20 cellular contexts compared by ENCODE assay signal in genomic region chr19:27733551-27734266, GRCh38.
DNase-seq lines count a peak whose midpoint lies in the region; ATAC-seq and TF ChIP-seq lines count a peak whose summit lies in the region.
"Had no signal": no experiment of that assay in that cellular context is flagged by ENCODE, and none has a peak within 500 bp of the region (broad histone marks: within the 10 kb centered on the region; RNA-seq: fewer than 3 reads in every experiment).

No MANE protein-coding gene starts in this region.

- H3K4me3 Mint-ChIP-seq in CD4-positive, alpha-beta T cell: no peak overlapping the region
- no peak overlapping the region for H3K4me3 Mint-ChIP-seq in CD4-positive, alpha-beta memory T cell
- H3K4me3 Mint-ChIP-seq: CD4-positive, CD25-positive, alpha-beta regulatory T cell had no signal

- ATAC-seq in left ventricle myocardium superior: peak; percentile 93
- no peak for ATAC-seq in CD4-positive, alpha-beta T cell (ENCODE audit: poor library complexity)
- ATAC-seq: HCT116 had no signal

- no peak overlapping the region for H2BK120ac ChIP-seq in trophoblast cell (ENCODE audit: insufficient read depth, low read length, poor library complexity)

- no peak for TF ChIP-seq CTCF in CD4-positive, alpha-beta T cell (IDR thresholded peaks at IDR 0.05)

- no peak overlapping the region for H3K4ac ChIP-seq in trophoblast cell (ENCODE audit: low read depth, low read length)

- no peak overlapping the region for H3K27ac ChIP-seq in trophoblast cell (ENCODE audit: low read depth, low read length)
- H3K27ac ChIP-seq in CD4-positive, alpha-beta T cell (ENCODE audit: low read depth, low read length): no peak overlapping the region
- H3K27ac ChIP-seq in CD4-positive, alpha-beta memory T cell (ENCODE audit: low read depth, low read length): no peak overlapping the region

- no peak overlapping the region for H4K8ac ChIP-seq in trophoblast cell (ENCODE audit: low read depth, low read length)

- no peaks in the 10 kb centered on the region for H3K79me2 ChIP-seq in trophoblast cell (ENCODE audit: control insufficient read depth, insufficient read depth, low read length, poor library complexity)

- no peak overlapping the region for H2BK12ac ChIP-seq in trophoblast cell (ENCODE audit: low read length)

- no peaks in the 10 kb centered on the region for H3K27me3 Mint-ChIP-seq in CD4-positive, alpha-beta T cell
- no peaks in the 10 kb centered on the region for H3K27me3 Mint-ChIP-seq in CD4-positive, alpha-beta memory T cell
- H3K27me3 Mint-ChIP-seq: CD4-positive, CD25-positive, alpha-beta regulatory T cell had no signal

- in situ Hi-C loops in G401 (cut with HindIII; ENCODE audit: low sequenced_read_pairs): no loop called here

- no peak overlapping the region for H4K91ac ChIP-seq in trophoblast cell (ENCODE audit: low read depth, low read length)

- H3K18ac ChIP-seq in trophoblast cell (ENCODE audit: low read length): no peak overlapping the region

- DNase-seq in G401 (ENCODE audit: low spot score): peak; percentile 43
- peak; percentile 8 for DNase-seq in T1000 (lab: John Stamatoyannopoulos, UW)
- DNase-seq in left ventricle myocardium superior: no peak
- DNase-seq in trophoblast cell: peak; percentile 27 to 77
- DNase-seq in CD4-positive, alpha-beta T cell: no peak
- DNase-seq in SIG-M5 (lab: John Stamatoyannopoulos, UW): no peak
- no peak for DNase-seq in NCI-H345 treated with DMSO at 0.1 percent for 48 hours (lab: John Stamatoyannopoulos, UW; ENCODE audit: unreplicated experiment)
- no peak for DNase-seq in CD4-positive, alpha-beta memory T cell
- DNase-seq: BE2C; CD4-positive, CD25-positive, alpha-beta regulatory T cell; DMS153; GDM1; IMR-90; NCI-H1694; NCI-H2081; NCI-H2171; NCI-H446; NCI-H526; OCI-M1 had no signal

- no peaks in the 10 kb centered on the region for H3K79me1 ChIP-seq in trophoblast cell (ENCODE audit: low read length)

- H3K27ac Mint-ChIP-seq in CD4-positive, alpha-beta T cell: no peak overlapping the region
- no peak overlapping the region for H3K27ac Mint-ChIP-seq in CD4-positive, alpha-beta memory T cell
- H3K27ac Mint-ChIP-seq: CD4-positive, CD25-positive, alpha-beta regulatory T cell had no signal

- no peaks in the 10 kb centered on the region for H3K9me3 ChIP-seq in trophoblast cell (ENCODE audit: insufficient read depth, low read depth, low read length)
- H3K9me3 ChIP-seq in CD4-positive, alpha-beta T cell (ENCODE audit: control insufficient read depth, low read length): peaks cover 47% of the 10 kb centered on the region
- peaks cover 0 to 8% of the 10 kb centered on the region in 2 donors for H3K9me3 ChIP-seq in CD4-positive, alpha-beta memory T cell (ENCODE audit: control insufficient read depth in 1 of 2, low read length in 2 of 2)
- H3K9me3 ChIP-seq: BE2C had no signal

- H3K36me3 Mint-ChIP-seq in CD4-positive, alpha-beta T cell (ENCODE audit: low read depth): peaks cover 16% of the 10 kb centered on the region
- H3K36me3 Mint-ChIP-seq in CD4-positive, alpha-beta memory T cell: peaks cover 63 to 65% of the 10 kb centered on the region in 2 donors

- H3K4me1 ChIP-seq in trophoblast cell (ENCODE audit: control insufficient read depth in 1 of 2, insufficient read depth in 2 of 2, low read length in 2 of 2): no peaks in the 10 kb centered on the region
- H3K4me1 ChIP-seq in CD4-positive, alpha-beta memory T cell (ENCODE audit: insufficient read depth, low read length): no peaks in the 10 kb centered on the region
- H3K4me1 ChIP-seq: BE2C had no signal

- H4K12ac ChIP-seq in trophoblast cell (ENCODE audit: low read depth, low read length): no peak overlapping the region

- no peak overlapping the region for H3K14ac ChIP-seq in trophoblast cell (ENCODE audit: low read length)

- H3K4me2 ChIP-seq in trophoblast cell (ENCODE audit: low read length): no peak overlapping the region

- no peaks in the 10 kb centered on the region for H3K27me3 ChIP-seq in trophoblast cell (ENCODE audit: insufficient read depth, low read length)
- H3K27me3 ChIP-seq in CD4-positive, alpha-beta T cell (ENCODE audit: control insufficient read depth, insufficient read depth, low read length): no peaks in the 10 kb centered on the region
- H3K27me3 ChIP-seq in CD4-positive, alpha-beta memory T cell (ENCODE audit: insufficient read depth, low read length): no peaks in the 10 kb centered on the region
- H3K27me3 ChIP-seq: BE2C had no signal

- intact Hi-C loops in left ventricle myocardium superior (cut with micrococcal nuclease): no loop called here
- intact Hi-C loops in CD4-positive, alpha-beta T cell (cut with DNase I, micrococcal nuclease): no loop called here
- intact Hi-C loops in CD4-positive, alpha-beta memory T cell (cut with micrococcal nuclease): no loop called here

- H3K4me3 ChIP-seq in trophoblast cell (ENCODE audit: low read depth, low read length): no peak overlapping the region
- no peak overlapping the region for H3K4me3 ChIP-seq in CD4-positive, alpha-beta memory T cell (ENCODE audit: low read length in 2 of 2)

- no peak overlapping the region for H2AFZ ChIP-seq in trophoblast cell (ENCODE audit: insufficient read depth, low read length, poor library complexity)

- no peak overlapping the region for H2AK5ac ChIP-seq in trophoblast cell (ENCODE audit: low read length)

- no peak overlapping the region for H3K9ac ChIP-seq in trophoblast cell (ENCODE audit: low read length)

- H3K9me3 Mint-ChIP-seq in CD4-positive, alpha-beta T cell: peaks cover 21% of the 10 kb centered on the region
- peaks cover 0 to 89% (median 63%) of the 10 kb centered on the region in 8 donors for H3K9me3 Mint-ChIP-seq in CD4-positive, alpha-beta memory T cell

- H2BK5ac ChIP-seq in trophoblast cell (ENCODE audit: low read depth, low read length, poor library complexity): no peak overlapping the region

- no peaks in the 10 kb centered on the region for H3K4me1 Mint-ChIP-seq in CD4-positive, alpha-beta T cell (ENCODE audit: low read depth)
- H3K4me1 Mint-ChIP-seq in CD4-positive, alpha-beta memory T cell: no peaks in the 10 kb centered on the region
- H3K4me1 Mint-ChIP-seq: CD4-positive, CD25-positive, alpha-beta regulatory T cell had no signal

- no peaks in the 10 kb centered on the region for H3K36me3 ChIP-seq in trophoblast cell (ENCODE audit: control insufficient read depth in 1 of 2, insufficient read depth in 2 of 2, low read length in 2 of 2)
- H3K36me3 ChIP-seq in CD4-positive, alpha-beta memory T cell (ENCODE audit: insufficient read depth, low read length): no peaks in the 10 kb centered on the region
- H3K36me3 ChIP-seq: BE2C had no signal

- no CpG with 5 or more reads among the region's 4 CpGs for WGBS in trophoblast cell (ENCODE audit: extremely low coverage, insufficient coverage, insufficient read length)

- H3K23ac ChIP-seq in trophoblast cell (ENCODE audit: low read length): no peak overlapping the region

- POLR2A ChIA-PET in CD4-positive, alpha-beta T cell (lab: Charles Lee): no interaction called here
- POLR2A ChIA-PET in CD4-positive, alpha-beta memory T cell (lab: Charles Lee; ENCODE audit: partially characterized antibody): no interaction called here

- CTCF ChIA-PET in CD4-positive, alpha-beta T cell (lab: Charles Lee): no interaction called here
- CTCF ChIA-PET in CD4-positive, alpha-beta memory T cell (lab: Charles Lee; ENCODE audit: partially characterized antibody): no interaction called here

Comparison
In these comparisons a context has a peak if more than half of its experiments do, and no peak if none do; other contexts are left out.
1. DNase-seq: peak in G401 (single experiment), T1000 (single experiment) and trophoblast cell (2 of 2); none in left ventricle myocardium superior (single experiment), CD4-positive, alpha-beta T cell (0 of 10), SIG-M5 (single experiment), NCI-H345 treated with DMSO at 0.1 percent for 48 hours (single experiment) and CD4-positive, alpha-beta memory T cell (0 of 5).